In the genomic region with DNA sequence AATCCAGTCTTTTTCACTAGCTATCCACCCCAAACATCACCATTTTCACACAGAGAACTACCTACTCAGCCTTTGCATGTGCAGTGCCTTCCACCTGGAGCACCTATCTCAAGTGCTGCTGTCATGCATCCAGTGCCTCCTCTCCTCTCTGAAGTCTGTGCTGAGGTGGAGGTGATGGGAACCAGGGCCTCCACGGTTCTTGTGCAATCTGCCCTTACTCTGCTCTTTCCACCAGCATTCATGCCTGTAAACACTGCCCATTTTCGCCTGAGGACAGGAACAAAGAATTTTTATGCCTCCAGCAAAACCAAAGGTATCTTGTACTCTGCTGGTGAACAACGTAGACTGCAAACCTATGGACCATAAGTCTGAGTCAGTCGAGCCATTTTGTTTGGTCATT, we compare ENCODE assay signal across 24 cellular contexts. TPM values are rescaled to one million over a fixed set of nuclear protein-coding genes. Genes with fewer than 3 reads are reported as not detected.
DNase-seq lines count a peak whose midpoint lies in the region; ATAC-seq, FAIRE-seq and TF ChIP-seq lines count a peak whose summit lies in the region.
"Had no signal": no experiment of that assay in that cellular context is flagged by ENCODE, and none has a peak within 500 bp of the region (broad histone marks: within the 10 kb centered on the region; RNA-seq: fewer than 3 reads in every experiment).

No MANE protein-coding gene starts in this region.

- CTCF ChIA-PET in activated naive CD4-positive, alpha-beta T cell treated with anti-CD3 and anti-CD28 coated beads for 36 hours (lab: Charles Lee): interaction anchor here (0.8 kb wide), 1 partner anchor 17 kb away, joined by 4 read pairs; no protein-coding TSS in a partner anchor

- peak; percentile 58 for ATAC-seq in left lobe of liver
- ATAC-seq: esophagus mucosa, gastrocnemius medialis, upper lobe of right lung had no signal

- H3K27ac ChIP-seq in endodermal cell (ENCODE audit: low read depth, low read length) (no peak overlapping the region), tibial artery (peak overlapping the region; percentile 75 to 77)
- H3K27ac ChIP-seq: Peyer's patch, SJSA1, upper lobe of right lung had no signal

- 89 to 96% methylated on average over 4 of the region's 4 CpGs for whole genome bisulfite sequencing in endodermal cell (ENCODE audit: insufficient coverage in 1 of 2, insufficient read length in 1 of 2), 2 experiments

- no peaks in the 10 kb centered on the region for H3K9me3 ChIP-seq in endodermal cell (ENCODE audit: control insufficient read depth, low read length)
- H3K9me3 ChIP-seq in tibial artery: no peaks in the 10 kb centered on the region
- H3K9me3 ChIP-seq: gastrocnemius medialis, Peyer's patch, SJSA1, upper lobe of right lung had no signal

- TF ChIP-seq CTCF in endodermal cell (conservative IDR thresholded peaks at IDR 0.05): no peak
- no peak for TF ChIP-seq CTCF in tibial artery (IDR thresholded peaks at IDR 0.05)

- peaks cover 33% of the 10 kb centered on the region for H3K36me3 Mint-ChIP-seq in activated naive CD4-positive, alpha-beta T cell treated with anti-CD3 and anti-CD28 coated beads for 36 hours (ENCODE audit: low read depth)
- H3K36me3 Mint-ChIP-seq in endodermal cell (ENCODE audit: low read depth): peaks cover 69% of the 10 kb centered on the region

- H3K27ac Mint-ChIP-seq in activated naive CD4-positive, alpha-beta T cell treated with anti-CD3 and anti-CD28 coated beads for 36 hours: peak overlapping the region; percentile 19
- peak overlapping the region; percentile 11 for H3K27ac Mint-ChIP-seq in endodermal cell

- H3K4me3 ChIP-seq in endodermal cell (ENCODE audit: low read length) (no peak overlapping the region), tibial artery (no peak overlapping the region)
- H3K4me3 ChIP-seq: gastrocnemius medialis, Peyer's patch, SJSA1, upper lobe of right lung had no signal

- H3K4me1 Mint-ChIP-seq in activated naive CD4-positive, alpha-beta T cell treated with anti-CD3 and anti-CD28 coated beads for 36 hours (ENCODE audit: low read depth): peaks cover 2% of the 10 kb centered on the region
- H3K4me1 Mint-ChIP-seq in endodermal cell: peaks cover 18% of the 10 kb centered on the region

- H3K36me3 ChIP-seq in endodermal cell (ENCODE audit: control insufficient read depth, insufficient read depth, low read length): peaks cover 89% of the 10 kb centered on the region
- peaks cover 58 to 77% (median 70%) of the 10 kb centered on the region in 3 donors for H3K36me3 ChIP-seq in tibial artery

- TF ChIP-seq POLR2A in GM12892 (IDR thresholded peaks at IDR 0.05; ENCODE audit: low read depth, low read length): no peak

- no peak for FAIRE-seq in GM12892 (lab: Jason Lieb, UNC)
- FAIRE-seq: keratinocyte had no signal

- no peak overlapping the region for H3K9ac ChIP-seq in endodermal cell (ENCODE audit: extremely low read depth, low read length, poor library complexity, severe bottlenecking)

- H3K27me3 ChIP-seq in endodermal cell (ENCODE audit: control insufficient read depth, insufficient read depth, low read length, poor library complexity, severe bottlenecking) (no peaks in the 10 kb centered on the region), tibial artery (no peaks in the 10 kb centered on the region)
- H3K27me3 ChIP-seq: gastrocnemius medialis, Peyer's patch, SJSA1, upper lobe of right lung had no signal

- no peaks in the 10 kb centered on the region for H3K9me3 Mint-ChIP-seq in activated naive CD4-positive, alpha-beta T cell treated with anti-CD3 and anti-CD28 coated beads for 36 hours
- no peaks in the 10 kb centered on the region for H3K9me3 Mint-ChIP-seq in endodermal cell
- H3K9me3 Mint-ChIP-seq: brain had no signal

- no peaks in the 10 kb centered on the region for H3K27me3 Mint-ChIP-seq in activated naive CD4-positive, alpha-beta T cell treated with anti-CD3 and anti-CD28 coated beads for 36 hours (ENCODE audit: low read depth)
- H3K27me3 Mint-ChIP-seq in endodermal cell (ENCODE audit: insufficient read depth): no peaks in the 10 kb centered on the region
- H3K27me3 Mint-ChIP-seq: brain had no signal

- no peaks in the 10 kb centered on the region for H3K4me1 ChIP-seq in endodermal cell (ENCODE audit: control insufficient read depth, insufficient read depth, low read length)
- peaks cover 0 to 50% (median 12%) of the 10 kb centered on the region in 4 donors for H3K4me1 ChIP-seq in tibial artery
- H3K4me1 ChIP-seq: Peyer's patch had no signal

- no peak for DNase-seq in activated naive CD4-positive, alpha-beta T cell treated with anti-CD3 and anti-CD28 coated beads for 36 hours
- DNase-seq in activated naive CD4-positive, alpha-beta T cell (lab: John Stamatoyannopoulos, UW): no peak
- no peak for DNase-seq in endodermal cell
- peak; percentile 76 for DNase-seq in left lobe of liver (ENCODE audit: low spot score)
- no peak for DNase-seq in tibial artery
- no peak for DNase-seq in GM12892 (ENCODE audit: insufficient read length)
- no peak for DNase-seq in T-helper 9 cell
- no peak for DNase-seq in kidney glomerular epithelial cell (lab: John Stamatoyannopoulos, UW)
- DNase-seq: activated CD4-positive, alpha-beta T cell treated with anti-CD3 and anti-CD28 coated beads for 48 hours; AML-193; DMS79 treated with DMSO at 0.1 percent for 48 hours; effector memory CD4-positive, alpha-beta T cell; gastrocnemius medialis; H7; NCI-H1694 treated with DMSO at 0.1 percent for 48 hours; NCI-H2171 treated with DMSO at 0.1 percent for 48 hours; NCI-H524; Peyer's patch; T-helper 1 cell; upper lobe of right lung had no signal

- intact Hi-C loops in activated naive CD4-positive, alpha-beta T cell treated with anti-CD3 and anti-CD28 coated beads for 36 hours (cut with micrococcal nuclease): no loop called here
- intact Hi-C loops in tibial artery (cut with DNase I; ENCODE audit: low total_unique reads): no loop called here

- no peak overlapping the region for H3K4me3 Mint-ChIP-seq in activated naive CD4-positive, alpha-beta T cell treated with anti-CD3 and anti-CD28 coated beads for 36 hours
- H3K4me3 Mint-ChIP-seq in endodermal cell: no peak overlapping the region
- H3K4me3 Mint-ChIP-seq: brain had no signal

RNA-seq across cellular contexts. Expression of gene PITPNB, which starts 27.0 kb away (rescaled TPM):
- total RNA-seq in activated naive CD4-positive, alpha-beta T cell treated with anti-CD3 and anti-CD28 coated beads for 36 hours: 10 to 100 TPM; 76.4 to 78.7 TPM
- total RNA-seq in endodermal cell (10 to 100 TPM; 59.6 to 68.2 TPM), left lobe of liver (30.6 TPM)
- 50.0 TPM for polyA plus RNA-seq in endodermal cell (2013, experiment 1 of 2)
- 49.5 TPM for polyA plus RNA-seq in endodermal cell (2013, experiment 2 of 2)
- 52.9 TPM for polyA plus RNA-seq in GM12892 (2012; ENCODE audit: missing spikeins)
